Comparison of ENCODE assay signal across 23 cellular contexts in genomic region chr3:122199552-122199951, GRCh38. TPM values are rescaled to one million over a fixed set of nuclear protein-coding genes. Genes with fewer than 3 reads are reported as not detected.
"Had no signal": no experiment of that assay in that cellular context is flagged by ENCODE, and none has a peak within 500 bp of the region (broad histone marks: within the 10 kb centered on the region; RNA-seq: fewer than 3 reads in every experiment).

No MANE protein-coding gene starts in this region.

- H3K4me1 Mint-ChIP-seq: IgD-negative memory B cell had no signal

- H3K4me3 Mint-ChIP-seq: IgD-negative memory B cell had no signal

- H3K36me3 Mint-ChIP-seq: IgD-negative memory B cell had no signal

- FAIRE-seq: HTR-8/SVneo, K562, RCC 7860 had no signal

- ATAC-seq: K562 had no signal

- DNase-seq: Kasumi-1, MM.1S, NCI-H1092 treated with DMSO at 0.1 percent for 48 hours, NCI-H1436, NCI-H187, NCI-H2029, NCI-H2081 treated with DMSO at 0.1 percent for 48 hours, NCI-H2171, NCI-H226, NCI-H446, NCI-H510A, NCI-H524 treated with DMSO at 0.1 percent for 48 hours, NCI-H69, NCI-H774, Right ventricle myocardium superior, RPMI8226, SIG-M5 had no signal

- H3K27me3 Mint-ChIP-seq: IgD-negative memory B cell had no signal

RNA-seq across cellular contexts. Expression of gene CASR, which starts 16.1 kb away (rescaled TPM):
- total RNA-seq: K562, M059J, Right ventricle myocardium superior, SJSA1 had no signal
